ENCODE assay signal across 8 cellular contexts in genomic region chr9:42338275-42338674, GRCh38.
DNase-seq lines count a peak whose midpoint lies in the region; ATAC-seq, FAIRE-seq and TF ChIP-seq lines count a peak whose summit lies in the region.
"Not testable (repeated sequence)": the region's sequence is repeated elsewhere in the genome, so short reads cannot be mapped to it uniquely, and the experiment has no call there.

No MANE protein-coding gene starts in this region.

- not testable (repeated sequence) for FAIRE-seq in RCC 7860 (lab: Jason Lieb, UNC)

- in situ Hi-C loops in mammary epithelial cell (cut with MboI; ENCODE audit: low sequenced_read_pairs in 2 of 2), result not testable (repeated sequence)

- intact Hi-C loops in mammary epithelial cell (cut with micrococcal nuclease), result not testable (repeated sequence)

- not testable (repeated sequence) for H3K4me3 ChIP-seq in mammary epithelial cell (replicated peaks in 1 of 3; ENCODE audit: insufficient read depth in 1 of 3, low read depth in 2 of 3, low read length in 3 of 3); fibroblast of pulmonary artery (replicated peaks; ENCODE audit: low read depth, low read length)

- WGBS in mammary epithelial cell (ENCODE audit: low coverage, missing lambda C conversion rate), result 46% methylated on average over 4 of the region's 4 CpGs

- CTCF ChIA-PET in mammary epithelial cell (lab: Charles Lee; ENCODE audit: low non-redundant PET), result not testable (repeated sequence)

- H3K9me3 ChIP-seq in mammary epithelial cell (replicated peaks; ENCODE audit: insufficient read depth, low read length), result not testable (repeated sequence)

- not testable (repeated sequence) for H3K27me3 ChIP-seq in mammary epithelial cell (ENCODE audit: insufficient read depth, low read length); foreskin keratinocyte

- not testable (repeated sequence) for H3K27ac ChIP-seq in mammary epithelial cell (ENCODE audit: insufficient read depth, low read depth, low read length); foreskin keratinocyte
- H3K27ac ChIP-seq in epithelial cell of prostate, result peak overlapping the region; percentile 73

- H3K9ac ChIP-seq in mammary epithelial cell (ENCODE audit: insufficient read depth, low read length), result not testable (repeated sequence)

- ATAC-seq in foreskin keratinocyte, result peak; percentile 65

- peak; percentile 21 for DNase-seq in ELR (ENCODE audit: low read depth)
- peak; percentile 3 for DNase-seq in LHCN-M2 (ENCODE audit: low read depth)
- DNase-seq in RCC 7860 (ENCODE audit: low spot score), result peak; percentile 2
- DNase-seq in mammary epithelial cell, result peak; percentile 60
- DNase-seq in epithelial cell of prostate (ENCODE audit: low read depth, low spot score), result not testable (repeated sequence)
- peak; percentile 8 for DNase-seq in fibroblast of pulmonary artery (ENCODE audit: low read depth)
- DNase-seq in foreskin keratinocyte, result peak; percentile 17 to 51
- DNase-seq in kidney tubule cell (ENCODE audit: low spot score), result peak; percentile 25

- TF ChIP-seq CTCF in mammary epithelial cell (conservative IDR thresholded peaks at IDR 0.05 in 1 of 2, IDR thresholded peaks at IDR 0.05 in 1 of 2; ENCODE audit: extremely low read depth in 1 of 2, insufficient read depth in 1 of 2, low read depth in 1 of 2, low read length in 2 of 2); fibroblast of pulmonary artery (IDR thresholded peaks at IDR 0.05; ENCODE audit: low read length, missing control alignments); foreskin keratinocyte (conservative IDR thresholded peaks at IDR 0.05): not testable (repeated sequence)

- dilution Hi-C loops in mammary epithelial cell (cut with HindIII; ENCODE audit: low sequenced_read_pairs), result not testable (repeated sequence)

- not testable (repeated sequence) for BruUV-seq in mammary epithelial cell (replicated peaks; lab: Mats Ljungman, UMichigan)

- H3K79me2 ChIP-seq in mammary epithelial cell (ENCODE audit: insufficient read depth, low read length), result not testable (repeated sequence)

- H4K20me1 ChIP-seq in mammary epithelial cell (ENCODE audit: insufficient read depth, low read length), result not testable (repeated sequence)

- not testable (repeated sequence) for H3K36me3 ChIP-seq in mammary epithelial cell (ENCODE audit: insufficient read depth, low read length)

- H3K4me2 ChIP-seq in mammary epithelial cell (ENCODE audit: insufficient read depth, low read depth, low read length), result not testable (repeated sequence)

- not testable (repeated sequence) for H3K4me1 ChIP-seq in mammary epithelial cell (ENCODE audit: insufficient read depth, low read length)
- H3K4me1 ChIP-seq in foreskin keratinocyte, result peaks cover 19% of the 10 kb centered on the region

- H2AFZ ChIP-seq in mammary epithelial cell (ENCODE audit: low read depth, low read length), result not testable (repeated sequence)
